Comparison of ENCODE assay signal across 5 cellular contexts in genomic region chr10:118773041-118773440, GRCh38.
"Had no signal": no experiment of that assay in that cellular context is flagged by ENCODE, and none has a peak within 500 bp of the region (broad histone marks: within the 10 kb centered on the region; RNA-seq: fewer than 3 reads in every experiment).

No MANE protein-coding gene starts in this region.

- DNase-seq: IMR-90, KBM-7 had no signal

- ATAC-seq: HepG2, K562 had no signal

- H3K27ac ChIP-seq: HL-60 had no signal

- H3K4me3 ChIP-seq: K562 had no signal
